14 cellular contexts compared by ENCODE assay signal in genomic region chr16:78750611-78751010, GRCh38.
"Had no signal": no experiment of that assay in that cellular context is flagged by ENCODE, and none has a peak within 500 bp of the region (broad histone marks: within the 10 kb centered on the region; RNA-seq: fewer than 3 reads in every experiment).

No MANE protein-coding gene starts in this region.

- ATAC-seq: activated T-helper 17 cell treated with anti-CD3 and anti-CD28 coated beads, Interleukin-2, amount 50 U/mL, for 72 hours; gastrocnemius medialis; heart right ventricle; left colon; lower lobe of right lung; pancreas had no signal

- H3K27me3 ChIP-seq: gastrocnemius medialis, heart right ventricle, pancreas, transverse colon had no signal

- H3K4me3 ChIP-seq: gastrocnemius medialis, heart right ventricle, lower lobe of right lung, pancreas, transverse colon had no signal

- H3K27me3 Mint-ChIP-seq: activated T-helper 17 cell treated with anti-CD3 and anti-CD28 coated beads, Interleukin-2, amount 50 U/mL, for 72 hours had no signal

- H3K36me3 Mint-ChIP-seq: mesothelial cell of epicardium had no signal

- H3K4me3 Mint-ChIP-seq: endodermal cell, mesothelial cell of epicardium had no signal

- H3K27ac ChIP-seq: lower lobe of right lung, pancreas, transverse colon had no signal

- H3K9me3 Mint-ChIP-seq: activated T-helper 17 cell treated with anti-CD3 and anti-CD28 coated beads, Interleukin-2, amount 50 U/mL, for 72 hours had no signal

- H3K27ac Mint-ChIP-seq: endodermal cell, mesothelial cell of epicardium had no signal

- H3K36me3 ChIP-seq: gastrocnemius medialis, heart right ventricle, lower lobe of right lung, pancreas, transverse colon had no signal

- H3K4me1 Mint-ChIP-seq: endodermal cell had no signal

- DNase-seq: activated CD4-positive, CD25-positive, alpha-beta regulatory T cell treated with anti-CD3 and anti-CD28 coated beads, Interleukin-2, amount 50 U/mL, for 72 hours; activated naive CD4-positive, alpha-beta T cell treated with Interleukin-2 at 50 U/mL for 16 hours; endodermal cell; gastrocnemius medialis; heart right ventricle; left colon; lower lobe of right lung; pancreas; stimulated activated CD4-positive, alpha-beta T cell treated with anti-CD3 and anti-CD28 coated beads, Interleukin-2, amount 100 ng/mL, for 48 hours; stimulated activated naive CD4-positive, alpha-beta T cell treated with Interleukin-2 at 50 U/mL for 16 hours; T1000; transverse colon had no signal

- H3K9me3 ChIP-seq: gastrocnemius medialis, heart right ventricle, lower lobe of right lung, pancreas, transverse colon had no signal
